Comparison of ENCODE assay signal across 1 cellular context in the genomic region with DNA sequence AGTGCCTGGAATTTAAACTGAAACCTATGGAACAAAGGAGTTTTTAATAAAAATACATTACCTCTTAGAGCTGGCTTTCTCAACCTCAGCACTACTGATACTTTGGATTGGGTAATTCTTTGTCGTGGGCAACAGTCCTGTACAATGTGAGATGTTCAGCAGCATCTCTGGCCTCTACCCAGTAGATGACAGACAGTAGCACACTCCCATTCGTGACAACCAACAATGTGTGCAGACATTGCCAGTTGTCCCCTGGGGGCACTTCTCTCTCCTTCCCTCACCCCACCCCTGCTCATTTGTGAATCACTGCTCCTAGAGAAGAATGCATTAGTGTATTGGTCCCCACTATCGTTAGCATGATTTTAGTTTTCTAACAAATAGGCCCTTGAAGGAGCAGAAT.
TF ChIP-seq lines count a peak whose summit lies in the region.

No MANE protein-coding gene starts in this region.

TF ChIP-seq in GM23338, 12 proteins besides CTCF, POLR2A, EP300 and RAD21 (continued from another document):
- TF ChIP-seq, protein P1, sequence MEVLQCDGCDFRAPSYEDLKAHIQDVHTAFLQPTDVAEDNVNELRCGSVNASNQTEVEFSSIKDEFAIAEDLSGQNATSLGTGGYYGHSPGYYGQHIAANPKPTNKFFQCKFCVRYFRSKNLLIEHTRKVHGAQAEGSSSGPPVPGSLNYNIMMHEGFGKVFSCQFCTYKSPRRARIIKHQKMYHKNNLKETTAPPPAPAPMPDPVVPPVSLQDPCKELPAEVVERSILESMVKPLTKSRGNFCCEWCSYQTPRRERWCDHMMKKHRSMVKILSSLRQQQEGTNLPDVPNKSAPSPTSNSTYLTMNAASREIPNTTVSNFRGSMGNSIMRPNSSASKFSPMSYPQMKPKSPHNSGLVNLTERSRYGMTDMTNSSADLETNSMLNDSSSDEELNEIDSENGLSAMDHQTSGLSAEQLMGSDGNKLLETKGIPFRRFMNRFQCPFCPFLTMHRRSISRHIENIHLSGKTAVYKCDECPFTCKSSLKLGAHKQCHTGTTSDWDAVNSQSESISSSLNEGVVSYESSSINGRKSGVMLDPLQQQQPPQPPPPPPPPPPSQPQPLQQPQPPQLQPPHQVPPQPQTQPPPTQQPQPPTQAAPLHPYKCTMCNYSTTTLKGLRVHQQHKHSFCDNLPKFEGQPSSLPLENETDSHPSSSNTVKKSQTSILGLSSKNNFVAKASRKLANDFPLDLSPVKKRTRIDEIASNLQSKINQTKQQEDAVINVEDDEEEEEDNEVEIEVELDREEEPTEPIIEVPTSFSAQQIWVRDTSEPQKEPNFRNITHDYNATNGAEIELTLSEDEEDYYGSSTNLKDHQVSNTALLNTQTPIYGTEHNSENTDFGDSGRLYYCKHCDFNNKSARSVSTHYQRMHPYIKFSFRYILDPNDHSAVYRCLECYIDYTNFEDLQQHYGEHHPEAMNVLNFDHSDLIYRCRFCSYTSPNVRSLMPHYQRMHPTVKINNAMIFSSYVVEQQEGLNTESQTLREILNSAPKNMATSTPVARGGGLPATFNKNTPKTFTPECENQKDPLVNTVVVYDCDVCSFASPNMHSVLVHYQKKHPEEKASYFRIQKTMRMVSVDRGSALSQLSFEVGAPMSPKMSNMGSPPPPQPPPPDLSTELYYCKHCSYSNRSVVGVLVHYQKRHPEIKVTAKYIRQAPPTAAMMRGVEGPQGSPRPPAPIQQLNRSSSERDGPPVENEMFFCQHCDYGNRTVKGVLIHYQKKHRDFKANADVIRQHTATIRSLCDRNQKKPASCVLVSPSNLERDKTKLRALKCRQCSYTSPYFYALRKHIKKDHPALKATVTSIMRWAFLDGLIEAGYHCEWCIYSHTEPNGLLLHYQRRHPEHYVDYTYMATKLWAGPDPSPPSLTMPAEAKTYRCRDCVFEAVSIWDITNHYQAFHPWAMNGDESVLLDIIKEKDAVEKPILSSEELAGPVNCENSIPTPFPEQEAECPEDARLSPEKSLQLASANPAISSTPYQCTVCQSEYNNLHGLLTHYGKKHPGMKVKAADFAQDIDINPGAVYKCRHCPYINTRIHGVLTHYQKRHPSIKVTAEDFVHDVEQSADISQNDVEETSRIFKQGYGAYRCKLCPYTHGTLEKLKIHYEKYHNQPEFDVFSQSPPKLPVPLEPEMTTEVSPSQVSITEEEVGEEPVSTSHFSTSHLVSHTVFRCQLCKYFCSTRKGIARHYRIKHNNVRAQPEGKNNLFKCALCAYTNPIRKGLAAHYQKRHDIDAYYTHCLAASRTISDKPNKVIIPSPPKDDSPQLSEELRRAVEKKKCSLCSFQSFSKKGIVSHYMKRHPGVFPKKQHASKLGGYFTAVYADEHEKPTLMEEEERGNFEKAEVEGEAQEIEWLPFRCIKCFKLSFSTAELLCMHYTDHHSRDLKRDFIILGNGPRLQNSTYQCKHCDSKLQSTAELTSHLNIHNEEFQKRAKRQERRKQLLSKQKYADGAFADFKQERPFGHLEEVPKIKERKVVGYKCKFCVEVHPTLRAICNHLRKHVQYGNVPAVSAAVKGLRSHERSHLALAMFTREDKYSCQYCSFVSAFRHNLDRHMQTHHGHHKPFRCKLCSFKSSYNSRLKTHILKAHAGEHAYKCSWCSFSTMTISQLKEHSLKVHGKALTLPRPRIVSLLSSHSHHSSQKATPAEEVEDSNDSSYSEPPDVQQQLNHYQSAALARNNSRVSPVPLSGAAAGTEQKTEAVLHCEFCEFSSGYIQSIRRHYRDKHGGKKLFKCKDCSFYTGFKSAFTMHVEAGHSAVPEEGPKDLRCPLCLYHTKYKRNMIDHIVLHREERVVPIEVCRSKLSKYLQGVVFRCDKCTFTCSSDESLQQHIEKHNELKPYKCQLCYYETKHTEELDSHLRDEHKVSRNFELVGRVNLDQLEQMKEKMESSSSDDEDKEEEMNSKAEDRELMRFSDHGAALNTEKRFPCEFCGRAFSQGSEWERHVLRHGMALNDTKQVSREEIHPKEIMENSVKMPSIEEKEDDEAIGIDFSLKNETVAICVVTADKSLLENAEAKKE (CRISPR knock-in tag; IDR thresholded peaks at IDR 0.05), result no peak
- TF ChIP-seq NANOG (IDR thresholded peaks at IDR 0.05; ENCODE audit: borderline replicate concordance), result no peak
- no peak for TF ChIP-seq ZNF114 (CRISPR knock-in tag; IDR thresholded peaks at IDR 0.05)
- TF ChIP-seq EZH2 (IDR thresholded peaks at IDR 0.05; ENCODE audit: low read depth, unreplicated experiment), result no peak
- no peak for TF ChIP-seq CREB1 (CRISPR knock-in tag; IDR thresholded peaks at IDR 0.05; ENCODE audit: low read depth)
- TF ChIP-seq STAT1 (IDR thresholded peaks at IDR 0.05; ENCODE audit: unreplicated experiment), result no peak
- TF ChIP-seq JUNB (IDR thresholded peaks at IDR 0.05; ENCODE audit: unreplicated experiment), result no peak
- TF ChIP-seq POLR2AphosphoS5 (IDR thresholded peaks at IDR 0.05; ENCODE audit: low read depth), result no peak
- no peak for TF ChIP-seq EZH2phosphoT487 (IDR thresholded peaks at IDR 0.05; ENCODE audit: unreplicated experiment)
